In genomic region chr7:101720324-101720723, GRCh38 we compare ENCODE assay signal across 24 cellular contexts.
DNase-seq lines count a peak whose midpoint lies in the region; ATAC-seq, FAIRE-seq and TF ChIP-seq lines count a peak whose summit lies in the region.
"Had no signal": no experiment of that assay in that cellular context is flagged by ENCODE, and none has a peak within 500 bp of the region (broad histone marks: within the 10 kb centered on the region; RNA-seq: fewer than 3 reads in every experiment).

No MANE protein-coding gene starts in this region.

- no peaks in the 10 kb centered on the region for H3K36me3 ChIP-seq in H7 (replicated peaks; ENCODE audit: control insufficient read depth, insufficient read depth, low read length)
- H3K36me3 ChIP-seq in OCI-LY1 (ENCODE audit: insufficient read depth, low read length): peaks cover 4% of the 10 kb centered on the region; the same call in 1 of the 2 replicates
- H3K36me3 ChIP-seq in neuronal stem cell (replicated peaks in 1 of 2; ENCODE audit: control insufficient read depth in 2 of 2, insufficient read depth in 2 of 2, low read length in 2 of 2): no peaks in the 10 kb centered on the region
- no peaks in the 10 kb centered on the region for H3K36me3 ChIP-seq in kidney (ENCODE audit: control insufficient read depth in 1 of 2, insufficient read depth in 2 of 2, low read length in 2 of 2)
- H3K36me3 ChIP-seq: MG63 had no signal

- H3K4me3 ChIP-seq in H7 (ENCODE audit: insufficient read depth, low read depth, low read length) (no peak overlapping the region), OCI-LY1 (ENCODE audit: low read depth, low read length, poor library complexity, severe bottlenecking) (no peak overlapping the region), neuronal stem cell (ENCODE audit: low read length in 2 of 2) (no peak overlapping the region), kidney (ENCODE audit: low read length in 2 of 2) (no peak overlapping the region)
- H3K4me3 ChIP-seq: MG63 had no signal

- H4K91ac ChIP-seq in neuronal stem cell (ENCODE audit: low read depth, low read length, poor library complexity): no peak overlapping the region

- no peak overlapping the region for H3K4ac ChIP-seq in neuronal stem cell (ENCODE audit: low read length)

- no peaks in the 10 kb centered on the region for H3K27me3 ChIP-seq in H7 (ENCODE audit: control insufficient read depth, insufficient read depth, low read length)
- no peaks in the 10 kb centered on the region for H3K27me3 ChIP-seq in OCI-LY1 (ENCODE audit: insufficient read depth, low read length)
- H3K27me3 ChIP-seq in neuronal stem cell (ENCODE audit: control insufficient read depth in 3 of 3, insufficient read depth in 3 of 3, low read depth in 1 of 3, low read length in 3 of 3): no peaks in the 10 kb centered on the region
- H3K27me3 ChIP-seq: MG63 had no signal

- H3K4me2 ChIP-seq in OCI-LY1 (ENCODE audit: low read length): no peak overlapping the region
- H3K4me2 ChIP-seq in neuronal stem cell (ENCODE audit: insufficient read depth, low read length, poor library complexity, severe bottlenecking): no peak overlapping the region

- H3K79me2 ChIP-seq in OCI-LY1 (ENCODE audit: insufficient read depth, low read length): no peaks in the 10 kb centered on the region

- H2AFZ ChIP-seq in OCI-LY1 (ENCODE audit: low read length) (no peak overlapping the region), neuronal stem cell (ENCODE audit: low read length) (no peak overlapping the region)

- no peak overlapping the region for H2BK120ac ChIP-seq in neuronal stem cell (ENCODE audit: low read depth, low read length)

- intact Hi-C loops in Right ventricle myocardium inferior (cut with DNase I) (no loop called here), left cardiac atrium (cut with DNase I) (no loop called here), kidney (cut with DNase I) (no loop called here)

- DNase-seq in Right ventricle myocardium inferior (ENCODE audit: missing footprints) (peak; percentile 23), left cardiac atrium (no peak), H7 (peak; percentile 25), neuronal stem cell (ENCODE audit: low spot score) (no peak), kidney (no peak), cortex of kidney (lab: John Stamatoyannopoulos, UW) (no peak)
- DNase-seq: CD4-positive, CD25-positive, alpha-beta regulatory T cell; DMS53; GOT3; HCEC 1CT; MG63; NCI-H1417; NCI-H1694; NCI-H2029 treated with DMSO at 0.1 percent for 48 hours; NCI-H446 treated with DMSO at 0.1 percent for 48 hours; NCI-H526; NCI-H82; NK-92 treated with Interleukin-12 subunit alpha and Interleukin-12 subunit beta, amount 100 ng/mL, for 24 hours had no signal

- H2BK5ac ChIP-seq in neuronal stem cell (ENCODE audit: low read length): peak overlapping the region; percentile 2

- peak overlapping the region; percentile 3 for H3K18ac ChIP-seq in neuronal stem cell (ENCODE audit: low read length)

- FAIRE-seq in kidney (lab: Jason Lieb, UNC): no peak
- FAIRE-seq: G401.6 had no signal

- H2BK15ac ChIP-seq in neuronal stem cell (ENCODE audit: low read length): no peak overlapping the region

- H2AK5ac ChIP-seq in neuronal stem cell (ENCODE audit: low read depth, low read length): no peak overlapping the region

- H3K23ac ChIP-seq in neuronal stem cell (ENCODE audit: low read depth, low read length, poor library complexity): no peak overlapping the region

- peaks cover 7% of the 10 kb centered on the region for H3K9me3 ChIP-seq in OCI-LY1 (ENCODE audit: low read length)
- H3K9me3 ChIP-seq in neuronal stem cell (replicated peaks in 1 of 2; ENCODE audit: control insufficient read depth in 2 of 2, insufficient read depth in 1 of 2, low read depth in 1 of 2, low read length in 2 of 2): peaks cover 0 to 6% of the 10 kb centered on the region in 2 donors
- no peaks in the 10 kb centered on the region for H3K9me3 ChIP-seq in kidney (ENCODE audit: control insufficient read depth in 1 of 2, low read length in 2 of 2)
- H3K9me3 ChIP-seq: MG63 had no signal

- TF ChIP-seq CTCF in OCI-LY1 (IDR thresholded peaks at IDR 0.05; ENCODE audit: low read length) (no peak), kidney (IDR thresholded peaks at IDR 0.05; ENCODE audit: borderline replicate concordance, extremely low read depth, insufficient read depth) (no peak)

- H3K9ac ChIP-seq in OCI-LY1 (ENCODE audit: low read length) (no peak overlapping the region), neuronal stem cell (ENCODE audit: low read depth, low read length, poor library complexity) (no peak overlapping the region), kidney (ENCODE audit: low read length in 2 of 2) (no peak overlapping the region)

- no peaks in the 10 kb centered on the region for H4K20me1 ChIP-seq in OCI-LY1 (ENCODE audit: insufficient read depth, low read length)

- no CpG with 5 or more reads among the region's 5 CpGs for WGBS in neuronal stem cell (ENCODE audit: extremely low coverage in 2 of 2, insufficient read length in 2 of 2, insufficient replicate concordance in 1 of 2), 2 donors

- ATAC-seq in Right ventricle myocardium inferior (no peak), left cardiac atrium (no peak), GM19351 (IDR thresholded peaks at IDR 0.05; ENCODE audit: unreplicated experiment) (no peak)
- ATAC-seq: Panc1, SK-N-SH treated with all-trans-retinoic acid at 6 μM for 48 hours had no signal

- no peak overlapping the region for H2BK12ac ChIP-seq in neuronal stem cell (ENCODE audit: low read length)

- no peaks in the 10 kb centered on the region for H3F3A ChIP-seq in OCI-LY1 (ENCODE audit: insufficient read depth, low read length)

- H3K4me1 ChIP-seq in OCI-LY1 (ENCODE audit: insufficient read depth, low read length, severe bottlenecking) (peaks cover 26% of the 10 kb centered on the region), neuronal stem cell (ENCODE audit: control insufficient read depth in 2 of 2, insufficient read depth in 1 of 2, low read depth in 1 of 2, low read length in 2 of 2) (no peaks in the 10 kb centered on the region), kidney (ENCODE audit: control insufficient read depth in 1 of 2, insufficient read depth in 1 of 2, low read depth in 1 of 2, low read length in 2 of 2) (no peaks in the 10 kb centered on the region)

- H3K79me1 ChIP-seq in neuronal stem cell (ENCODE audit: low read depth, low read length): no peaks in the 10 kb centered on the region

- no peaks in the 10 kb centered on the region for H3K9me2 ChIP-seq in OCI-LY1 (ENCODE audit: low read depth, low read length)

- H3K14ac ChIP-seq in neuronal stem cell (ENCODE audit: low read length): no peak overlapping the region

- peak overlapping the region; percentile 51 for H3K27ac ChIP-seq in OCI-LY1 (ENCODE audit: low read depth, low read length, poor library complexity, severe bottlenecking)
- H3K27ac ChIP-seq in neuronal stem cell (replicated peaks; ENCODE audit: low read length): no peak overlapping the region
- H3K27ac ChIP-seq in kidney (ENCODE audit: low read depth in 2 of 2, low read length in 2 of 2): no peak overlapping the region
- H3K27ac ChIP-seq: 22Rv1 had no signal

- peak overlapping the region; percentile 82 for H4K8ac ChIP-seq in neuronal stem cell (ENCODE audit: low read depth, low read length)

Comparison
In these comparisons a context has a peak if more than half of its experiments do, and no peak if none do; other contexts are left out.
1. DNase-seq: peak in Right ventricle myocardium inferior (single experiment) and H7 (single experiment); none in left cardiac atrium (single experiment), neuronal stem cell (single experiment), kidney (single experiment) and cortex of kidney (single experiment).